8 cellular contexts compared by ENCODE assay signal in genomic region chr2:28594029-28594368, GRCh38.
DNase-seq lines count a peak whose midpoint lies in the region; ATAC-seq and TF ChIP-seq lines count a peak whose summit lies in the region.

No MANE protein-coding gene starts in this region.

- no peak overlapping the region for H3K9ac ChIP-seq in BLaER1

- intact Hi-C loops in ascending aorta (cut with DNase I), result loop anchor here (1.0 to 5.0 kb wide), 6 partner anchors 10 to 157 kb away; partner anchors contain the start of gene PPP1CB

- H3K4me3 Mint-ChIP-seq in naive thymus-derived CD8-positive, alpha-beta T cell, result peak overlapping the region; percentile 31 to 81 (median 71)

- DNase-seq in ascending aorta (ENCODE audit: low spot score in 2 of 2) (no peak), SW 1271 (lab: John Stamatoyannopoulos, UW) (no peak)
- DNase-seq in naive thymus-derived CD8-positive, alpha-beta T cell, result no peak

- peaks cover 0 to 18% (median 3%) of the 10 kb centered on the region in 5 donors for H3K27me3 Mint-ChIP-seq in naive thymus-derived CD8-positive, alpha-beta T cell

- H3K27me3 ChIP-seq in BLaER1 (no peaks in the 10 kb centered on the region), ascending aorta (no peaks in the 10 kb centered on the region)

- POLR2A ChIA-PET in naive thymus-derived CD8-positive, alpha-beta T cell (lab: Charles Lee), result interaction anchor here (1.0 to 4.2 kb wide), 6 partner anchors 11 to 160 kb away, joined by 3 to 50 read pairs (median 3); partner anchors contain the start of gene PPP1CB

- H3K4me2 ChIP-seq in BLaER1, result peak overlapping the region; percentile 32; the same call in 1 of the 2 replicates

- no peaks in the 10 kb centered on the region for H4K20me1 ChIP-seq in BLaER1

- H3K4me3 ChIP-seq in BLaER1, result no peak overlapping the region
- peak overlapping the region in 1 of 2 donors; percentile 15 for H3K4me3 ChIP-seq in ascending aorta

- no peaks in the 10 kb centered on the region for H3K9me3 Mint-ChIP-seq in naive thymus-derived CD8-positive, alpha-beta T cell

- H3K4me1 Mint-ChIP-seq in naive thymus-derived CD8-positive, alpha-beta T cell, result peaks cover 13 to 22% (median 17%) of the 10 kb centered on the region in 4 donors

- ATAC-seq in GM21528 (IDR thresholded peaks at IDR 0.05; ENCODE audit: low FRiP score, unreplicated experiment) (peak; percentile 25), HG03159 (IDR thresholded peaks at IDR 0.05; ENCODE audit: unreplicated experiment) (no peak), HG03565 (IDR thresholded peaks at IDR 0.05; ENCODE audit: unreplicated experiment) (no peak), GM19328 (IDR thresholded peaks at IDR 0.05; ENCODE audit: unreplicated experiment) (no peak)
- ATAC-seq in naive thymus-derived CD8-positive, alpha-beta T cell, result peak; percentile 21 to 26

- H3K27ac ChIP-seq in BLaER1 (no peak overlapping the region), ascending aorta (peak overlapping the region; percentile 89 to 93)

- no peaks in the 10 kb centered on the region for H3K36me3 ChIP-seq in BLaER1
- H3K36me3 ChIP-seq in ascending aorta, result no peaks in the 10 kb centered on the region

- H3K9me3 ChIP-seq in BLaER1 (no peaks in the 10 kb centered on the region), ascending aorta (no peaks in the 10 kb centered on the region)

- no peak for TF ChIP-seq CTCF in ascending aorta (IDR thresholded peaks at IDR 0.05)

- peak overlapping the region; percentile 77 to 97 (median 93) for H3K27ac Mint-ChIP-seq in naive thymus-derived CD8-positive, alpha-beta T cell

- H3K4me1 ChIP-seq in BLaER1 (peaks cover 11% of the 10 kb centered on the region), ascending aorta (peaks cover 0 to 37% of the 10 kb centered on the region in 2 donors)

- H3K36me3 Mint-ChIP-seq in naive thymus-derived CD8-positive, alpha-beta T cell, result no peaks in the 10 kb centered on the region

Comparison
In these comparisons a context has a peak if more than half of its experiments do, and no peak if none do; other contexts are left out.
1. ATAC-seq: peak in GM21528 (single experiment) and naive thymus-derived CD8-positive, alpha-beta T cell (2 of 2); none in HG03159 (single experiment), HG03565 (single experiment) and GM19328 (single experiment).